22 cellular contexts compared by ENCODE assay signal in the genomic region with DNA sequence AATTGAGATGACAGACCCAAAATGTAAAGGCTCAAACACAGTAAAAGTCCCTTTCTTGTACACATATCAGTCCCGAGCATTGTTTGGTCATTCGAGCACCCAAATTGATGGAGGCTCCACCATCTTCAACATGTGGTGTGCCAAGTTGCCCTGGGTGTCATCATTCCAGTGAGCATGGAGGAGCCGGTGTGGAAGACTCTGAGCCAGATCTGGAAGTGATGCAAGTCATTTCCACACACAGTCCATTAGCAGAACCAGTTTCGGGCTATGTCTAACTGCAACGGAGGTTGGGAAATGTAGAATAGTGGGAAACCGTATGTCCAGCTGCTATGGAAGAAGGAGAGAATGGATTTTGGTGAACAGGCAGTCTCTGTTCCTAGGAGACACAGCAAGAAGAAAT. TPM values are rescaled to one million over a fixed set of nuclear protein-coding genes. Genes with fewer than 3 reads are reported as not detected.
DNase-seq lines count a peak whose midpoint lies in the region; ATAC-seq, FAIRE-seq and TF ChIP-seq lines count a peak whose summit lies in the region.
"Had no signal": no experiment of that assay in that cellular context is flagged by ENCODE, and none has a peak within 500 bp of the region (broad histone marks: within the 10 kb centered on the region; RNA-seq: fewer than 3 reads in every experiment).

No MANE protein-coding gene starts in this region.

- ATAC-seq in HepG2, result no peak
- no peak for ATAC-seq in right lobe of liver
- no peak for ATAC-seq in activated CD8-positive, alpha-beta memory T cell treated with anti-CD3 and anti-CD28 coated beads, Interleukin-2, amount 10 ng/mL, durations not matched to agents 7 days and 5 days
- ATAC-seq in HG03095 (IDR thresholded peaks at IDR 0.05; ENCODE audit: unreplicated experiment), result no peak
- ATAC-seq in HG02642 (IDR thresholded peaks at IDR 0.05; ENCODE audit: poor library complexity, unreplicated experiment), result no peak
- ATAC-seq: GM23338, PC-3 had no signal

- H3K4me1 Mint-ChIP-seq in osteocyte (ENCODE audit: unreplicated experiment), result peaks cover 5% of the 10 kb centered on the region
- H3K4me1 Mint-ChIP-seq in activated CD8-positive, alpha-beta memory T cell treated with anti-CD3 and anti-CD28 coated beads, Interleukin-2, amount 10 ng/mL, durations not matched to agents 7 days and 5 days, result peaks cover 6% of the 10 kb centered on the region
- H3K4me1 Mint-ChIP-seq: CD4-positive, CD25-positive, alpha-beta regulatory T cell had no signal

- no peaks in the 10 kb centered on the region for H4K20me1 ChIP-seq in HepG2 (ENCODE audit: insufficient read depth, low read length)
- H4K20me1 ChIP-seq: BLaER1 had no signal

- no peak for TF ChIP-seq CTCF in HepG2 (CRISPR knock-in tag; IDR thresholded peaks at IDR 0.05)
- no peak for TF ChIP-seq CTCF in right lobe of liver (IDR thresholded peaks at IDR 0.05)
- no peak for TF ChIP-seq CTCF in epithelial cell of esophagus (IDR thresholded peaks at IDR 0.05; ENCODE audit: insufficient read depth, low read depth, low read length, missing control alignments)
- no peak for TF ChIP-seq CTCF in osteocyte (IDR thresholded peaks at IDR 0.05)

- no peak for TF ChIP-seq POLR2A in HepG2 (IDR thresholded peaks at IDR 0.05; ENCODE audit: insufficient read depth in 1 of 2, low read depth in 2 of 2, low read length in 2 of 2)
- TF ChIP-seq POLR2A in right lobe of liver (IDR thresholded peaks at IDR 0.05), result no peak

- no peak overlapping the region for H3K9ac ChIP-seq in HepG2 (ENCODE audit: insufficient read depth, low read depth, low read length)
- H3K9ac ChIP-seq: BLaER1, SK-N-SH had no signal

- H3K9me3 ChIP-seq in HepG2 (ENCODE audit: low read length) (0 out of 2 replicates have a peak, but pooled peaks cover 6% of the 10 kb centered on the region), right lobe of liver (no peaks in the 10 kb centered on the region)
- H3K9me3 ChIP-seq: SK-N-SH had no signal

- FAIRE-seq in HepG2 (lab: Jason Lieb, UNC), result no peak
- FAIRE-seq: D721Med had no signal

- TF ChIP-seq RAD21 in HepG2 (CRISPR knock-in tag; IDR thresholded peaks at IDR 0.05), result no peak

- H3K27me3 Mint-ChIP-seq in osteocyte (ENCODE audit: unreplicated experiment), result no peaks in the 10 kb centered on the region
- H3K27me3 Mint-ChIP-seq in activated CD8-positive, alpha-beta memory T cell treated with anti-CD3 and anti-CD28 coated beads, Interleukin-2, amount 10 ng/mL, durations not matched to agents 7 days and 5 days, result peaks cover 8% of the 10 kb centered on the region

- no peaks in the 10 kb centered on the region for H3K79me2 ChIP-seq in HepG2 (ENCODE audit: insufficient read depth, low read length)

- DNase-seq in HepG2 (ENCODE audit: low spot score), result no peak
- DNase-seq in right lobe of liver, result no peak
- peak; percentile 52 for DNase-seq in epithelial cell of esophagus (ENCODE audit: low read depth)
- DNase-seq in osteocyte (ENCODE audit: extremely low spot score, unreplicated experiment), result peak; percentile 46
- no peak for DNase-seq in activated CD8-positive, alpha-beta memory T cell treated with anti-CD3 and anti-CD28 coated beads, Interleukin-2, amount 10 ng/mL, durations not matched to agents 7 days and 5 days
- DNase-seq: CD4-positive, CD25-positive, alpha-beta regulatory T cell; Kasumi-1; MV-4-11; NCI-H1105; NCI-H1436 treated with DMSO at 0.1 percent for 48 hours; NCI-H187 treated with DMSO at 0.1 percent for 48 hours; NCI-H446; NCI-H524 treated with DMSO at 0.1 percent for 48 hours; NCI-H774; PC-3; SK-N-SH had no signal

- H3K27me3 ChIP-seq in HepG2 (ENCODE audit: control insufficient read depth in 1 of 2, insufficient read depth in 2 of 2, low read length in 2 of 2) (peaks cover 3 to 16% of the 10 kb centered on the region in 2 experiments; a peak in 3 of 5 replicates), right lobe of liver (no peaks in the 10 kb centered on the region)
- H3K27me3 ChIP-seq: BLaER1 had no signal

- no peak overlapping the region for H3K4me3 Mint-ChIP-seq in osteocyte (ENCODE audit: unreplicated experiment)
- H3K4me3 Mint-ChIP-seq in activated CD8-positive, alpha-beta memory T cell treated with anti-CD3 and anti-CD28 coated beads, Interleukin-2, amount 10 ng/mL, durations not matched to agents 7 days and 5 days, result no peak overlapping the region
- H3K4me3 Mint-ChIP-seq: CD4-positive, CD25-positive, alpha-beta regulatory T cell; GM23338 had no signal

- H3K4me1 ChIP-seq in HepG2 (ENCODE audit: insufficient read depth, low read length) (peaks cover 14% of the 10 kb centered on the region), right lobe of liver (no peaks in the 10 kb centered on the region)
- H3K4me1 ChIP-seq: BLaER1, HAP-1 had no signal

- no peaks in the 10 kb centered on the region for H3K36me3 Mint-ChIP-seq in osteocyte (ENCODE audit: unreplicated experiment)
- H3K36me3 Mint-ChIP-seq in activated CD8-positive, alpha-beta memory T cell treated with anti-CD3 and anti-CD28 coated beads, Interleukin-2, amount 10 ng/mL, durations not matched to agents 7 days and 5 days, result peaks cover 1% of the 10 kb centered on the region
- H3K36me3 Mint-ChIP-seq: CD4-positive, CD25-positive, alpha-beta regulatory T cell had no signal

- no peak overlapping the region for H3K4me2 ChIP-seq in HepG2 (ENCODE audit: low read depth, low read length)
- H3K4me2 ChIP-seq: BLaER1, GM23338, SK-N-SH had no signal

- CTCF ChIA-PET in HepG2 (lab: Yijun Ruan, JAX; ENCODE audit: low intra/inter-chr PET ratio, low total read pairs), result no interaction called here
- CTCF ChIA-PET in activated CD8-positive, alpha-beta memory T cell treated with anti-CD3 and anti-CD28 coated beads, Interleukin-2, amount 10 ng/mL, durations not matched to agents 7 days and 5 days (lab: Charles Lee), result no interaction called here

- H3K4me3 ChIP-seq in HepG2 (replicated peaks in 1 of 3; ENCODE audit: insufficient read depth in 1 of 3, low read depth in 2 of 3, low read length in 3 of 3), result no peak overlapping the region
- no peak overlapping the region for H3K4me3 ChIP-seq in right lobe of liver
- H3K4me3 ChIP-seq in epithelial cell of esophagus (ENCODE audit: low read length), result no peak overlapping the region
- H3K4me3 ChIP-seq: BLaER1, GM23338, HAP-1 had no signal

- TF ChIP-seq EP300 in HepG2 (IDR thresholded peaks at IDR 0.05; ENCODE audit: low read depth in 2 of 2, low read length in 2 of 2) (no peak), HepG2 (CRISPR knock-in tag; IDR thresholded peaks at IDR 0.05; ENCODE audit: borderline replicate concordance) (no peak)

- intact Hi-C loops in HepG2 (cut with micrococcal nuclease; ENCODE audit: unreplicated experiment) (no loop called here), right lobe of liver (cut with DNase I) (no loop called here)

- H3K9me3 Mint-ChIP-seq in osteocyte (ENCODE audit: unreplicated experiment), result no peaks in the 10 kb centered on the region
- peaks cover 8% of the 10 kb centered on the region for H3K9me3 Mint-ChIP-seq in activated CD8-positive, alpha-beta memory T cell treated with anti-CD3 and anti-CD28 coated beads, Interleukin-2, amount 10 ng/mL, durations not matched to agents 7 days and 5 days (ENCODE audit: low read depth)

- POLR2A ChIA-PET in HepG2 (lab: Yijun Ruan, JAX), result no interaction called here

- H3K27ac ChIP-seq in HepG2 (ENCODE audit: extremely low read length, insufficient read depth, low read length) (no peak overlapping the region), right lobe of liver (no peak overlapping the region)
- H3K27ac ChIP-seq: BLaER1 had no signal

- no peak overlapping the region for H3K27ac Mint-ChIP-seq in osteocyte (ENCODE audit: unreplicated experiment)
- H3K27ac Mint-ChIP-seq in activated CD8-positive, alpha-beta memory T cell treated with anti-CD3 and anti-CD28 coated beads, Interleukin-2, amount 10 ng/mL, durations not matched to agents 7 days and 5 days, result no peak overlapping the region
- H3K27ac Mint-ChIP-seq: GM23338 had no signal

- BruUV-seq in HepG2 (replicated peaks; lab: Mats Ljungman, UMichigan), result no TSS peak

- in situ Hi-C loops in HepG2 (cut with HindIII; ENCODE audit: extremely low pct_ligation_motif_present, low pct_unique_long_range_greater_than_20kb), result no loop called here

- no peak overlapping the region for H2AFZ ChIP-seq in HepG2 (ENCODE audit: low read length)
- H2AFZ ChIP-seq: GM23338 had no signal

- WGBS in HepG2 (ENCODE audit: low lambda C conversion rate), result 58% methylated on average over 6 of the region's 6 CpGs
- WGBS in right lobe of liver (ENCODE audit: insufficient coverage, low coverage, low lambda C conversion rate, missing lambda C conversion rate), result 65% methylated on average over 5 of the region's 6 CpGs

- no peaks in the 10 kb centered on the region for H3K36me3 ChIP-seq in HepG2 (replicated peaks in 1 of 2; ENCODE audit: control insufficient read depth in 1 of 2, insufficient read depth in 2 of 2, low read length in 2 of 2)
- no peaks in the 10 kb centered on the region for H3K36me3 ChIP-seq in right lobe of liver
- H3K36me3 ChIP-seq: HAP-1 had no signal

RNA-seq across cellular contexts. Expression of a gene that starts 40.9 kb away (rescaled TPM):
- total RNA-seq in HepG2 (2016; rRNA removed; fragmentation: Illumina TruSeq; extraction: Trizol) (384 and 709 TPM in 2 replicates), right lobe of liver (100 to 1,000 TPM; 176 to 239 (median 210) TPM), osteocyte (199 and 214 TPM in 2 replicates)
- 49.4 and 52.0 TPM in 2 replicates for total RNA-seq in HepG2 (2016; cell fraction: cytosol; rRNA removed; fragmentation: Illumina TruSeq; extraction: Trizol; ENCODE audit: low read depth)
- total RNA-seq in HepG2 (2016; cell fraction: insoluble cytoplasmic fraction; rRNA removed; fragmentation: Illumina TruSeq; extraction: Trizol), result 384 and 712 TPM in 2 replicates
- total RNA-seq in HepG2 (2016; cell fraction: membrane; rRNA removed; fragmentation: Illumina TruSeq; extraction: Trizol), result 128 and 149 TPM in 2 replicates
- 204 and 212 TPM in 2 replicates for total RNA-seq in HepG2 (2016; cell fraction: nucleus; rRNA removed; fragmentation: Illumina TruSeq; extraction: Trizol)
- 102 and 106 TPM in 2 replicates for polyA plus RNA-seq in HepG2 (2011; rRNA removed)
- polyA plus RNA-seq in HepG2 (2011; cell fraction: cytosol; rRNA removed), result 66.0 and 86.9 TPM in 2 replicates
- 34.9 and 38.3 TPM in 2 replicates for polyA plus RNA-seq in HepG2 (2011; cell fraction: nucleus; rRNA removed)
- polyA plus RNA-seq in HepG2 (2012), result 149 and 200 TPM in 2 replicates
- 39.8 and 47.1 TPM in 2 replicates for polyA plus RNA-seq in HepG2 (2016; cell fraction: cytosol; fragmentation: Illumina TruSeq; extraction: Trizol; ENCODE audit: low read depth)
- 442 and 506 TPM in 2 replicates for polyA plus RNA-seq in HepG2 (2016; cell fraction: insoluble cytoplasmic fraction; fragmentation: Illumina TruSeq; extraction: Trizol; ENCODE audit: low read depth)
- 90.4 and 101 TPM in 2 replicates for polyA plus RNA-seq in HepG2 (2016; cell fraction: membrane; fragmentation: Illumina TruSeq; extraction: Trizol; ENCODE audit: low read depth)
- polyA plus RNA-seq in HepG2 (2016; cell fraction: nucleus; fragmentation: Illumina TruSeq; extraction: Trizol; ENCODE audit: insufficient read depth, low read depth), result 131 and 143 TPM in 2 replicates
- 198 and 668 TPM in 2 replicates for polyA minus RNA-seq in HepG2 (2011; rRNA and poly(A)+ RNA removed; ENCODE audit: low replicate concordance)
- polyA minus RNA-seq in HepG2 (2011; cell fraction: cytosol; rRNA and poly(A)+ RNA removed), result 190 and 223 TPM in 2 replicates
- 207 and 220 TPM in 2 replicates for polyA minus RNA-seq in HepG2 (2011; cell fraction: nucleus; rRNA and poly(A)+ RNA removed)
- total RNA-seq in activated CD8-positive, alpha-beta memory T cell treated with anti-CD3 and anti-CD28 coated beads, Interleukin-2, amount 10 ng/mL, durations not matched to agents 7 days and 5 days, result 100 to 1,000 TPM; 222 to 306 TPM

Comparison
In these comparisons a context has a peak if more than half of its experiments do, and no peak if none do; other contexts are left out.
1. DNase-seq: peak in epithelial cell of esophagus (single experiment) and osteocyte (single experiment); none in HepG2 (single experiment), right lobe of liver (0 of 3) and activated CD8-positive, alpha-beta memory T cell treated with anti-CD3 and anti-CD28 coated beads, Interleukin-2, amount 10 ng/mL, durations not matched to agents 7 days and 5 days (single experiment).